8 cellular contexts compared by ENCODE assay signal in the genomic region with DNA sequence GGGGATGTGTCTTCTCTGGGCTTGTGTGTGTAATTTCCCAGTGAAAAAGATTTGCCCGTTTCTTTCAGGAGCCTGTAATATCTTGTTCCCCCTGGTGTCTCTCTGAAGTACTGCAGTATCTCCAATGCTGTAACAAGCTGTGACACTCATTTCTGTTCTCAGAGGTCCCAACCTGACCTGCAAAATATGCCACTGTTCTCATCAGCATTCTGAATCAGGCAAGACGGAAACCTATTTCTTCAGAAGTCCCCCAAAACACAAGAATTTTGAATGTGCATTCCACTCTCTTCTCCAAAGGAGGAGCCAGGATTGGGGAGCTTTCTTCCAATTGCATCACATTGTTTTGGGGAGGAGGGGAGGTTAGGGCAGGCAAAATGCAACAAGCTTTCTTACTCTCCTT.
DNase-seq lines count a peak whose midpoint lies in the region; ATAC-seq and TF ChIP-seq lines count a peak whose summit lies in the region.

No MANE protein-coding gene starts in this region.

- no peak overlapping the region for H2AFZ ChIP-seq in trophoblast cell (ENCODE audit: insufficient read depth, low read length, poor library complexity)

- H3K14ac ChIP-seq in trophoblast cell (ENCODE audit: low read length): no peak overlapping the region

- H3K79me2 ChIP-seq in trophoblast cell (ENCODE audit: control insufficient read depth, insufficient read depth, low read length, poor library complexity): no peaks in the 10 kb centered on the region

- H3K4me2 ChIP-seq in trophoblast cell (ENCODE audit: low read length): no peak overlapping the region

- H4K12ac ChIP-seq in trophoblast cell (ENCODE audit: low read depth, low read length): no peak overlapping the region

- ATAC-seq in HG03135 (IDR thresholded peaks at IDR 0.05; ENCODE audit: unreplicated experiment) (no peak), GM18505 (IDR thresholded peaks at IDR 0.05; ENCODE audit: unreplicated experiment) (no peak)

- DNase-seq in DMS114 treated with DMSO at 0.1 percent for 48 hours (lab: John Stamatoyannopoulos, UW; ENCODE audit: unreplicated experiment): peak; percentile 71
- peak; percentile 6 for DNase-seq in HFF-Myc (ENCODE audit: extremely low read depth, low read depth)
- peak; percentile 54 for DNase-seq in RWPE1 (ENCODE audit: low spot score)
- peak; percentile 62 for DNase-seq in fibroblast of mammary gland (ENCODE audit: low read depth)
- DNase-seq in trophoblast cell: peak; percentile 42 to 82
- DNase-seq in NK-92 (lab: John Stamatoyannopoulos, UW; ENCODE audit: unreplicated experiment): no peak

- no peaks in the 10 kb centered on the region for H3K27me3 ChIP-seq in trophoblast cell (ENCODE audit: insufficient read depth, low read length)

- POLR2A ChIA-PET in RWPE1 (lab: Yijun Ruan, JAX; ENCODE audit: low non-redundant PET): no interaction called here

- no peaks in the 10 kb centered on the region for H3K36me3 ChIP-seq in trophoblast cell (ENCODE audit: control insufficient read depth in 1 of 2, insufficient read depth in 2 of 2, low read length in 2 of 2)

- H2AK5ac ChIP-seq in trophoblast cell (ENCODE audit: low read length): no peak overlapping the region

- H4K8ac ChIP-seq in trophoblast cell (ENCODE audit: low read depth, low read length): no peak overlapping the region

- no peak overlapping the region for H2BK5ac ChIP-seq in trophoblast cell (ENCODE audit: low read depth, low read length, poor library complexity)

- no peaks in the 10 kb centered on the region for H3K79me1 ChIP-seq in trophoblast cell (ENCODE audit: low read length)

- TF ChIP-seq POLR2A in GM18505 (IDR thresholded peaks at IDR 0.05; ENCODE audit: borderline replicate concordance, extremely low read depth, insufficient read depth, insufficient read length): no peak

- no peaks in the 10 kb centered on the region for H3K9me3 ChIP-seq in trophoblast cell (ENCODE audit: insufficient read depth, low read depth, low read length)

- WGBS in trophoblast cell (ENCODE audit: extremely low coverage, insufficient coverage, insufficient read length): no CpG with 5 or more reads among the region's 2 CpGs

- H3K18ac ChIP-seq in trophoblast cell (ENCODE audit: low read length): no peak overlapping the region

- no peak overlapping the region for H3K4ac ChIP-seq in trophoblast cell (ENCODE audit: low read depth, low read length)

- no peaks in the 10 kb centered on the region for H3K4me1 ChIP-seq in trophoblast cell (ENCODE audit: control insufficient read depth in 1 of 2, insufficient read depth in 2 of 2, low read length in 2 of 2)

- H3K9ac ChIP-seq in trophoblast cell (ENCODE audit: low read length): no peak overlapping the region

- no peak overlapping the region for H2BK120ac ChIP-seq in trophoblast cell (ENCODE audit: insufficient read depth, low read length, poor library complexity)

- no peak overlapping the region for H3K23ac ChIP-seq in trophoblast cell (ENCODE audit: low read length)

- no peak overlapping the region for H3K27ac ChIP-seq in RWPE1
- no peak overlapping the region for H3K27ac ChIP-seq in trophoblast cell (ENCODE audit: low read depth, low read length)

- no peak overlapping the region for H4K91ac ChIP-seq in trophoblast cell (ENCODE audit: low read depth, low read length)

- H2BK12ac ChIP-seq in trophoblast cell (ENCODE audit: low read length): no peak overlapping the region

- CTCF ChIA-PET in RWPE1 (lab: Yijun Ruan, JAX): interaction anchor here (0.6 to 1.7 kb wide), 6 partner anchors 14 to 570 kb away, joined by 3 to 7 read pairs (median 4); no protein-coding TSS in a partner anchor

- peak; percentile 70 for TF ChIP-seq CTCF in HFF-Myc (IDR thresholded peaks at IDR 0.05; ENCODE audit: low read depth, low read length, missing control alignments)
- TF ChIP-seq CTCF in RWPE1 (conservative IDR thresholded peaks at IDR 0.05; ENCODE audit: low read depth): peak; percentile 77
- TF ChIP-seq CTCF in fibroblast of mammary gland (conservative IDR thresholded peaks at IDR 0.05; ENCODE audit: control insufficient read depth, insufficient read depth, low read depth, low read length): peak; percentile 89

- H3K4me3 ChIP-seq in HFF-Myc (replicated peaks; ENCODE audit: low read depth, low read length): no peak overlapping the region
- H3K4me3 ChIP-seq in fibroblast of mammary gland (ENCODE audit: control insufficient read depth, low read depth, low read length): no peak overlapping the region
- H3K4me3 ChIP-seq in trophoblast cell (ENCODE audit: low read depth, low read length): no peak overlapping the region
